Comparison of ENCODE assay signal across 8 cellular contexts in genomic region chr10:103367379-103367781, GRCh38. TPM values are rescaled to one million over a fixed set of nuclear protein-coding genes. Genes with fewer than 3 reads are reported as not detected.
DNase-seq lines count a peak whose midpoint lies in the region; ATAC-seq and TF ChIP-seq lines count a peak whose summit lies in the region.

No MANE protein-coding gene starts in this region.

- no peaks in the 10 kb centered on the region for H3K9me3 Mint-ChIP-seq in T-cell

- ATAC-seq in T-cell (replicated peaks in 1 of 4), result no peak
- ATAC-seq in GM21526 (IDR thresholded peaks at IDR 0.05; ENCODE audit: low FRiP score, unreplicated experiment), result no peak

- H3K4me3 ChIP-seq in H7 (ENCODE audit: insufficient read depth, low read depth, low read length), result peak overlapping the region; percentile 93; the same call in 1 of the 2 replicates
- peak overlapping the region; percentile 86 for H3K4me3 ChIP-seq in fibroblast of the aortic adventitia (ENCODE audit: low read depth, low read length)
- H3K4me3 ChIP-seq in skeletal muscle cell (ENCODE audit: low read depth, low read length), result peak overlapping the region; percentile 90

- H3K4me3 Mint-ChIP-seq in T-cell, result peak overlapping the region; percentile 83 to 93 (median 89)

- TF ChIP-seq CTCF in fibroblast of the aortic adventitia (IDR thresholded peaks at IDR 0.05; ENCODE audit: insufficient read depth, low read length), result no peak

- H3K27me3 Mint-ChIP-seq in T-cell, result no peaks in the 10 kb centered on the region

- no peak for DNase-seq in H7
- peak in 4 of 34 experiments; percentile 3 to 8 (median 6) for DNase-seq in T-cell
- no peak for DNase-seq in fibroblast of the aortic adventitia (ENCODE audit: low read depth)
- DNase-seq in skeletal muscle cell (ENCODE audit: low read depth), result no peak
- no peak for DNase-seq in NCI-H2081 (lab: John Stamatoyannopoulos, UW)
- no peak for DNase-seq in NCI-H748 treated with DMSO at 0.1 percent for 48 hours (lab: John Stamatoyannopoulos, UW)
- DNase-seq in dedifferentiated amniotic fluid mesenchymal stem cell (ENCODE audit: extremely low spot score), result no peak

- no peaks in the 10 kb centered on the region for H3K36me3 Mint-ChIP-seq in T-cell

- CTCF ChIA-PET in T-cell (lab: Charles Lee), result interaction anchor here in 1 of 2 donors (0.6 to 1.1 kb wide), 4 partner anchors 26 to 449 kb away, joined by 3 to 4 read pairs (median 4); partner anchors contain the start of gene CNNM2

- H3K36me3 ChIP-seq in H7 (replicated peaks; ENCODE audit: control insufficient read depth, insufficient read depth, low read length), result no peaks in the 10 kb centered on the region

- no peaks in the 10 kb centered on the region for H3K27me3 ChIP-seq in H7 (ENCODE audit: control insufficient read depth, insufficient read depth, low read length)

- H3K27ac Mint-ChIP-seq in T-cell, result peak overlapping the region; percentile 91 to 92

- POLR2A ChIA-PET in T-cell (lab: Charles Lee), result interaction anchor here (0.6 to 0.7 kb wide), 9 partner anchors 13 to 1971 kb away, joined by 3 to 9 read pairs (median 5); partner anchors contain the start of gene SFR1 (in 1 of the 2)

- peaks cover 17 to 23% (median 22%) of the 10 kb centered on the region in 3 donors for H3K4me1 Mint-ChIP-seq in T-cell

RNA-seq across cellular contexts. Expression of gene TAF5, which starts 0.4 kb away (rescaled TPM):
- 26.0 and 29.8 TPM in 2 replicates for total RNA-seq in H7 (2014; rRNA removed; shearing (Covaris generic))
- 1 to 10 TPM; 5.6 to 7.0 (median 6.3) TPM for total RNA-seq in T-cell
- total RNA-seq in fibroblast of the aortic adventitia (ENCODE audit: low replicate concordance), result 3.8 and 5.6 TPM in 2 replicates

RNA-seq across cellular contexts. Expression of gene PCGF6, which starts 16.4 kb away (rescaled TPM):
- 20.2 and 22.4 TPM in 2 replicates for total RNA-seq in H7 (2014; rRNA removed; shearing (Covaris generic))
- total RNA-seq in T-cell (1 to 10 TPM; 4.7 to 8.3 (median 7.6) TPM), fibroblast of the aortic adventitia (ENCODE audit: low replicate concordance) (16.4 and 64.0 TPM in 2 replicates)

RNA-seq across cellular contexts. Expression of gene ATP5MK, which starts 28.9 kb away (rescaled TPM):
- 322 and 339 TPM in 2 replicates for total RNA-seq in H7 (2014; rRNA removed; shearing (Covaris generic))
- total RNA-seq in T-cell (100 to 1,000 TPM; 119 to 142 (median 127) TPM), fibroblast of the aortic adventitia (ENCODE audit: low replicate concordance) (159 and 387 TPM in 2 replicates)

RNA-seq across cellular contexts. Expression of gene PDCD11, which starts 29.0 kb away (rescaled TPM):
- 55.7 and 56.2 TPM in 2 replicates for total RNA-seq in H7 (2014; rRNA removed; shearing (Covaris generic))
- total RNA-seq in T-cell (10 to 100 TPM; 24.0 to 53.3 (median 45.2) TPM), fibroblast of the aortic adventitia (ENCODE audit: low replicate concordance) (33.9 and 38.4 TPM in 2 replicates)
